Comparison of ENCODE assay signal across 9 cellular contexts in genomic region chr9:90802534-90802933, GRCh38. TPM values are rescaled to one million over a fixed set of nuclear protein-coding genes. Genes with fewer than 3 reads are reported as not detected.
A peak's percentile ranks its signal among the peaks of the same experiment; 100 is the strongest.
DNase-seq lines count a peak whose midpoint lies in the region; FAIRE-seq and TF ChIP-seq lines count a peak whose summit lies in the region.
"Had no signal": no experiment of that assay in that cellular context is flagged by ENCODE, and none has a peak within 500 bp of the region (broad histone marks: within the 10 kb centered on the region; RNA-seq: fewer than 3 reads in every experiment).

No MANE protein-coding gene starts in this region.

- no peaks in the 10 kb centered on the region for H3K9me3 ChIP-seq in Peyer's patch
- H3K9me3 ChIP-seq in left ventricle myocardium inferior (replicated peaks): no peaks in the 10 kb centered on the region
- no peaks in the 10 kb centered on the region for H3K9me3 ChIP-seq in spleen
- H3K9me3 ChIP-seq: SJSA1 had no signal

- H3K36me3 ChIP-seq in Peyer's patch (no peaks in the 10 kb centered on the region), left ventricle myocardium inferior (no peaks in the 10 kb centered on the region), spleen (peaks cover 0 to 8% (median 0%) of the 10 kb centered on the region in 6 donors)
- H3K36me3 ChIP-seq: SJSA1 had no signal

- TF ChIP-seq POLR2A in Peyer's patch (IDR thresholded peaks at IDR 0.05) (no peak), spleen (IDR thresholded peaks at IDR 0.05) (no peak), GM12891 (IDR thresholded peaks at IDR 0.05; ENCODE audit: low read depth, low read length) (no peak)

- WGBS in spleen, 5 donors: 21 to 43% (median 37%) methylated on average over 3 of the region's 3 CpGs

- H3K4me1 ChIP-seq in Peyer's patch (peaks cover 0 to 10% (median 4%) of the 10 kb centered on the region in 4 donors), left ventricle myocardium inferior (peaks cover 11% of the 10 kb centered on the region), spleen (peaks cover 22 to 94% (median 62%) of the 10 kb centered on the region in 6 donors)
- H3K4me1 ChIP-seq: SJSA1 had no signal

- DNase-seq in HL-60 (ENCODE audit: low read depth in 1 of 2, low spot score in 1 of 2) (no peak), Peyer's patch (no peak), left ventricle myocardium inferior (no peak), spleen (no peak), retina (no peak), GM12891 (ENCODE audit: insufficient read length, low spot score) (no peak), islet precursor cell (no peak)
- DNase-seq: stimulated activated naive CD4-positive, alpha-beta T cell treated with Interleukin-2 at 50 U/mL for 16 hours had no signal

- intact Hi-C loops in left ventricle myocardium inferior (cut with micrococcal nuclease) (no loop called here), spleen (cut with DNase I; ENCODE audit: low total_unique reads) (no loop called here)

- H3K27ac ChIP-seq in HL-60 (replicated peaks) (peak overlapping the region; percentile 98), Peyer's patch (peak overlapping the region; percentile 81 to 93 (median 90)), left ventricle myocardium inferior (replicated peaks) (peak overlapping the region; percentile 50), spleen (peak overlapping the region; percentile 69 to 96 (median 90))
- H3K27ac ChIP-seq: SJSA1 had no signal

- no peak for TF ChIP-seq CTCF in HL-60 (IDR thresholded peaks at IDR 0.05; ENCODE audit: insufficient read depth, low read length)
- TF ChIP-seq CTCF in Peyer's patch (IDR thresholded peaks at IDR 0.05): no peak
- TF ChIP-seq CTCF in left ventricle myocardium inferior (IDR thresholded peaks at IDR 0.05; ENCODE audit: borderline replicate concordance): no peak
- no peak for TF ChIP-seq CTCF in spleen (IDR thresholded peaks at IDR 0.05 in 8 of 11, conservative IDR thresholded peaks at IDR 0.05 in 3 of 11)

- H3K27me3 ChIP-seq in HL-60 (ENCODE audit: insufficient read depth, poor library complexity, severe bottlenecking) (no peaks in the 10 kb centered on the region), Peyer's patch (peaks cover 0 to 7% of the 10 kb centered on the region in 2 donors), left ventricle myocardium inferior (ENCODE audit: low read depth) (peaks cover 93% of the 10 kb centered on the region), spleen (replicated peaks in 1 of 7) (peaks cover 0 to 31% (median 12%) of the 10 kb centered on the region in 7 donors)

- H3K4me3 ChIP-seq in HL-60 (replicated peaks; ENCODE audit: insufficient read depth, low read length) (peak overlapping the region; percentile 59), Peyer's patch (peak overlapping the region; percentile 54 to 78 (median 65)), left ventricle myocardium inferior (peak overlapping the region; percentile 59), spleen (peak overlapping the region; percentile 38 to 72 (median 51))
- H3K4me3 ChIP-seq: SJSA1 had no signal

- FAIRE-seq in GM12891 (lab: Jason Lieb, UNC): no peak

TF ChIP-seq in GM12891, 5 proteins besides CTCF, POLR2A, EP300 and RAD21:
- TF ChIP-seq POU2F2 (IDR thresholded peaks at IDR 0.05; ENCODE audit: low read depth, low read length) (no peak), TAF1 (IDR thresholded peaks at IDR 0.05; ENCODE audit: low read depth, low read length) (no peak), POLR2AphosphoS5 (IDR thresholded peaks at IDR 0.05; ENCODE audit: low read depth, low read length) (no peak), PAX5 (IDR thresholded peaks at IDR 0.05; ENCODE audit: insufficient read depth, low read length, severe bottlenecking) (no peak), SPI1 (IDR thresholded peaks at IDR 0.05; ENCODE audit: low read depth, low read length) (no peak)

RNA-seq across cellular contexts. Expression of gene SYK, which starts 0.9 kb away (rescaled TPM):
- 10 to 100 TPM; 48.7 to 81.7 (median 60.0) TPM for total RNA-seq in Peyer's patch
- 5.4 TPM for total RNA-seq in left ventricle myocardium inferior
- 100 to 1,000 TPM in 6 of 7 donors, 10 to 100 TPM in 1; 97.4 to 152 (median 119) TPM for total RNA-seq in spleen
- 10 to 100 TPM; 42.6 to 55.0 (median 48.0) TPM for polyA plus RNA-seq in spleen
- polyA plus RNA-seq in GM12891 (2012; ENCODE audit: low read depth, missing spikeins): 21.7 TPM
- total RNA-seq: SJSA1 had no signal
